ENCODE assay signal across 26 cellular contexts in the genomic region with DNA sequence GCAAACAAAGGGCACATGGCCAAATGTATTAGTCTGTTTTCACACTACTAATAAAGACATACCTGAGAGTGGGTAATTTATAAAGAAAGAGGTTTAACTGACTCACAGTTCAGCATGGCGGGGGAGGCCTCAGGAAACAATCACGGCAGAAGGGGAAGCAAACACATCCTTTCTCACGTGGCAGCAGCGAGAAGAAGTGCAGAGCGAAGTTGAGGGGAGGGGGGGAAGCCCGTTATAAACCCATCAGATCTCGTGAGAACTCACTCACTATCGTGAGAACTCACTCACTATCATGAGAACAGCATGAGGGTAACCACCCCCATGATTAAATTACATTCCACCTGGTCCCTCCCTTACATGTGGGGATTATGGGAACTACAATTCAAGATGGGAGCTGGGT.
"Had no signal": no experiment of that assay in that cellular context is flagged by ENCODE, and none has a peak within 500 bp of the region (broad histone marks: within the 10 kb centered on the region; RNA-seq: fewer than 3 reads in every experiment).

No MANE protein-coding gene starts in this region.

- H3K9me3 Mint-ChIP-seq: effector memory CD8-positive, alpha-beta T cell; natural killer cell treated with Interleukin-12 subunit alpha and Interleukin-12 subunit beta and Interleukin-15 and Interleukin-18, amount 100 ng/mL, for 72 hours had no signal

- H3K36me3 Mint-ChIP-seq: natural killer cell treated with Interleukin-12 subunit alpha and Interleukin-12 subunit beta and Interleukin-15 and Interleukin-18, amount 100 ng/mL, for 72 hours had no signal

- H3K27ac Mint-ChIP-seq: effector memory CD8-positive, alpha-beta T cell; natural killer cell treated with Interleukin-12 subunit alpha and Interleukin-12 subunit beta and Interleukin-15 and Interleukin-18, amount 100 ng/mL, for 72 hours had no signal

- H3K4me1 ChIP-seq: adrenal gland, pancreas, thyroid gland had no signal

- H3K27me3 ChIP-seq: adrenal gland, ascending aorta, brain microvascular endothelial cell, dorsolateral prefrontal cortex, esophagus muscularis mucosa, thyroid gland had no signal

- H3K27ac ChIP-seq: adrenal gland, ascending aorta, brain microvascular endothelial cell, dorsolateral prefrontal cortex, esophagus muscularis mucosa, pancreas, thyroid gland had no signal

- H3K36me3 ChIP-seq: adrenal gland, ascending aorta, brain microvascular endothelial cell, esophagus muscularis mucosa, pancreas, thyroid gland had no signal

- DNase-seq: activated CD4-positive, alpha-beta T cell treated with anti-CD3 and anti-CD28 coated beads for 1 hour; activated CD4-positive, alpha-beta T cell treated with anti-CD3 and anti-CD28 coated beads, Interleukin-2, amount 50 U/mL, for 4 hours; activated effector memory CD4-positive, alpha-beta T cell treated with Interleukin-2 at 50 U/mL for 16 hours; activated naive CD4-positive, alpha-beta T cell treated with anti-CD3 and anti-CD28 coated beads, Interleukin-2, amount 50 U/mL, for 16 hours; activated T-cell treated with anti-CD3 and anti-CD28 coated beads, Interleukin-2, amount 50 U/mL, for 48 hours; adrenal gland; brain microvascular endothelial cell; central memory CD4-positive, alpha-beta T cell; dorsolateral prefrontal cortex; effector memory CD8-positive, alpha-beta T cell; glutamatergic neuron; hippocampal formation; kidney glomerular epithelial cell; left ventricle myocardium superior; mammary epithelial cell; pancreas; right cardiac atrium; stimulated activated CD4-positive, alpha-beta T cell treated with anti-CD3 and anti-CD28 coated beads, Interleukin-4, amount 100 ng/mL, for 24 hours; stimulated activated naive CD8-positive, alpha-beta T cell treated with anti-CD3 and anti-CD28 coated beads, Interleukin-15, Interleukin-2, amounts not matched to agents 100 U/mL and 50 U/mL, for 24 hours; T-helper 1 cell; thyroid gland had no signal

- H3K4me3 ChIP-seq: adrenal gland, ascending aorta, dorsolateral prefrontal cortex, esophagus muscularis mucosa, pancreas, thyroid gland had no signal

- ATAC-seq: effector memory CD8-positive, alpha-beta T cell; natural killer cell treated with Interleukin-12 subunit alpha and Interleukin-12 subunit beta and Interleukin-15 and Interleukin-18, amount 100 ng/mL, for 72 hours; pancreas; right cardiac atrium; stimulated activated naive CD8-positive, alpha-beta T cell treated with anti-CD3 and anti-CD28 coated beads, Interleukin-15, Interleukin-2, amounts not matched to agents 100 U/mL and 50 U/mL, for 24 hours had no signal

- H3K9me3 ChIP-seq: adrenal gland, ascending aorta, esophagus muscularis mucosa, pancreas, thyroid gland had no signal

- H3K27me3 Mint-ChIP-seq: effector memory CD8-positive, alpha-beta T cell had no signal

- H3K4me3 Mint-ChIP-seq: effector memory CD8-positive, alpha-beta T cell; natural killer cell treated with Interleukin-12 subunit alpha and Interleukin-12 subunit beta and Interleukin-15 and Interleukin-18, amount 100 ng/mL, for 72 hours had no signal

- FAIRE-seq: colon, frontal cortex, pancreas had no signal
